Comparison of ENCODE assay signal across 19 cellular contexts in the genomic region with DNA sequence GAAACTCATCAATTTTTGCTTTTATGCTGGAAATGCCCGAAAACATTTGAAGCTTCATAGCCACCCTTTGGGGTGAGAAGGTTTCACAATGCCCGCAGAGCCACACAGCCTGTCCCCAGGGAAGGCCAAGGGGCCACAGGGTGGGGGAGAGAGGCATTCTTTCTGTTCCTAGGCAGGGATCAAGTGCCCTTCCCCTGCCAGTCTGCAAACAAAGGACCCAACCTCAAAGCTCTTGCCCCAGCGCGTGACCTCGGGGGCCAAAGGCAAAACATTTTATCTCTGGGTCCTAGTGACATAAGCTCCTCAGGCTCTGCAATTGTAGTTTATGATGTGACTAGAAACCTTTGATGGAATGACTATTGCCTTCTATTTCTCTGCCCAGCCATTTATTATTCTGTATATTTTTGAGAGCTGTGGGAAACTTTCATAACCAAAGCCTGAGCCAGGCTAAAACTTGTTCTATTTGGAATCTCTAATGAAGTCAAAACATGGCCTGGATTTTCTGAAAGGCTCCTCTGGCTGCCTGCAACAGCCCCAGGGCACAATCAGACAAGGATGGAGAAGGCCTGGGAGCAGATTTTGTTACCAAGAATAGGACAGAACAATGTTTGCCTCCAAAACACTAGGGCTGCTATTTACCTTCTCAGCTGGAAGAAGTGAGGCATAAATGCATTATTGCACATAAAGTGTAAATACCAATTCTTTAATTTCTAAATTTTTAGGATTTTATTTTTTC.
DNase-seq lines count a peak whose midpoint lies in the region; ATAC-seq and TF ChIP-seq lines count a peak whose summit lies in the region.
"Had no signal": no experiment of that assay in that cellular context is flagged by ENCODE, and none has a peak within 500 bp of the region (broad histone marks: within the 10 kb centered on the region; RNA-seq: fewer than 3 reads in every experiment).

No MANE protein-coding gene starts in this region.

- WGBS in heart left ventricle, 4 donors, result 65 to 73% (median 67%) methylated on average over 5 of the region's 5 CpGs
- WGBS in mesenchymal stem cell, result 80% methylated on average over 2 of the region's 5 CpGs

- peaks cover 36% of the 10 kb centered on the region for H3K4me1 Mint-ChIP-seq in WTC11
- H3K4me1 Mint-ChIP-seq: activated CD4-positive, alpha-beta T cell treated with anti-CD3 and anti-CD28 coated beads, Interleukin-2, amount 10 ng/mL, durations not matched to agents 24 days and 14 days; central memory CD8-positive, alpha-beta T cell; naive B cell had no signal

- H2AFZ ChIP-seq in mesenchymal stem cell (ENCODE audit: low read depth, low read length), result no peak overlapping the region

- H4K8ac ChIP-seq in mesenchymal stem cell (ENCODE audit: low read length), result no peak overlapping the region

- POLR2A ChIA-PET in WTC11 (lab: Charles Lee), result no interaction called here

- no peaks in the 10 kb centered on the region for H3K36me3 ChIP-seq in heart left ventricle
- no peaks in the 10 kb centered on the region for H3K36me3 ChIP-seq in right atrium auricular region
- H3K36me3 ChIP-seq in mesenchymal stem cell (ENCODE audit: control insufficient read depth in 1 of 2, insufficient read depth in 2 of 2, low read depth in 1 of 2, low read length in 2 of 2), result no peaks in the 10 kb centered on the region

- H2BK12ac ChIP-seq in mesenchymal stem cell (ENCODE audit: low read length in 2 of 2), result no peak overlapping the region

- CTCF ChIA-PET in WTC11 (lab: Charles Lee), result interaction anchor here (2.8 kb wide), 1 partner anchor 64 kb away, joined by 14 read pairs; no protein-coding TSS in a partner anchor

- H3K27ac ChIP-seq in heart left ventricle (peak overlapping the region in 1 of 12 donors; percentile 43), right atrium auricular region (no peak overlapping the region), mesenchymal stem cell (ENCODE audit: low read length, poor library complexity, severe bottlenecking) (no peak overlapping the region), coronary artery (no peak overlapping the region)

- intact Hi-C loops in heart left ventricle (cut with DNase I), result no loop called here

- H2BK15ac ChIP-seq in mesenchymal stem cell (ENCODE audit: low read depth, poor library complexity, severe bottlenecking), result no peak overlapping the region

- H4K91ac ChIP-seq in mesenchymal stem cell (ENCODE audit: low read length), result no peak overlapping the region

- H2BK5ac ChIP-seq in mesenchymal stem cell (ENCODE audit: low read depth, low read length, poor library complexity, severe bottlenecking), result no peak overlapping the region

- H3K27me3 ChIP-seq in heart left ventricle (no peaks in the 10 kb centered on the region), right atrium auricular region (no peaks in the 10 kb centered on the region), mesenchymal stem cell (ENCODE audit: control insufficient read depth in 1 of 2, insufficient read depth in 1 of 2, low read length in 2 of 2) (peaks cover 0 to 9% of the 10 kb centered on the region in 2 experiments)

- no peak overlapping the region for H3K4me3 ChIP-seq in heart left ventricle
- H3K4me3 ChIP-seq in right atrium auricular region, result no peak overlapping the region
- no peak overlapping the region for H3K4me3 ChIP-seq in mesenchymal stem cell (ENCODE audit: insufficient read depth in 1 of 2, low read depth in 1 of 2, low read length in 2 of 2)
- no peak overlapping the region for H3K4me3 ChIP-seq in coronary artery

- no peak overlapping the region for H3K9ac ChIP-seq in mesenchymal stem cell (ENCODE audit: low read length)

- no peaks in the 10 kb centered on the region for H3K36me3 Mint-ChIP-seq in WTC11
- H3K36me3 Mint-ChIP-seq: naive B cell had no signal

- ATAC-seq in heart left ventricle (peak; percentile 36 to 82 (median 76)), WTC11 (peak; percentile 77)
- ATAC-seq: left colon, sciatic nerve had no signal

- H2AK5ac ChIP-seq in mesenchymal stem cell (ENCODE audit: low read length, severe bottlenecking), result no peak overlapping the region

- no peak overlapping the region for H3K14ac ChIP-seq in mesenchymal stem cell (ENCODE audit: low read length in 2 of 2)

- peaks cover 59% of the 10 kb centered on the region for H3K27me3 Mint-ChIP-seq in WTC11 (ENCODE audit: low read depth)
- H3K27me3 Mint-ChIP-seq: naive B cell had no signal

- H3K9me3 ChIP-seq in heart left ventricle (no peaks in the 10 kb centered on the region), right atrium auricular region (no peaks in the 10 kb centered on the region), mesenchymal stem cell (ENCODE audit: control insufficient read depth, low read length) (no peaks in the 10 kb centered on the region)

- peak overlapping the region in 1 of 2 experiments; percentile 23 for H3K23ac ChIP-seq in mesenchymal stem cell (ENCODE audit: low read length in 2 of 2)

- H3K4ac ChIP-seq in mesenchymal stem cell (ENCODE audit: low read depth in 1 of 2, low read length in 2 of 2), result no peak overlapping the region

- H3K27ac Mint-ChIP-seq in WTC11, result no peak overlapping the region; the same call in 1 of the 2 replicates
- H3K27ac Mint-ChIP-seq: activated CD4-positive, alpha-beta T cell treated with anti-CD3 and anti-CD28 coated beads, Interleukin-2, amount 10 ng/mL, durations not matched to agents 24 days and 14 days; naive B cell had no signal

- H3K18ac ChIP-seq in mesenchymal stem cell (ENCODE audit: low read depth in 1 of 2, low read length in 2 of 2), result no peak overlapping the region

- no peak overlapping the region for H3K4me2 ChIP-seq in mesenchymal stem cell (ENCODE audit: low read length, poor library complexity, severe bottlenecking)

- no peak overlapping the region for H3K4me3 Mint-ChIP-seq in WTC11
- H3K4me3 Mint-ChIP-seq: activated CD4-positive, alpha-beta T cell treated with anti-CD3 and anti-CD28 coated beads, Interleukin-2, amount 10 ng/mL, durations not matched to agents 24 days and 14 days; central memory CD8-positive, alpha-beta T cell; naive B cell had no signal

- H2BK120ac ChIP-seq in mesenchymal stem cell (ENCODE audit: low read depth, low read length), result no peak overlapping the region

- peak in 1 of 5 donors; percentile 23 for DNase-seq in heart left ventricle
- DNase-seq in right atrium auricular region (ENCODE audit: low spot score), result no peak
- peak; percentile 15 for DNase-seq in WTC11 (ENCODE audit: low spot score)
- DNase-seq in iPS-NIHi7 (ENCODE audit: extremely low spot score), result peak; percentile 33
- DNase-seq in NCI-H2029 treated with DMSO at 0.1 percent for 48 hours (lab: John Stamatoyannopoulos, UW), result no peak
- DNase-seq in mesenchymal stem cell, result no peak
- no peak for DNase-seq in coronary artery (ENCODE audit: low spot score)
- DNase-seq in activated T-cell treated with anti-CD3 and anti-CD28 coated beads, Interleukin-2, amount 50 U/mL, for 1 hour, result no peak
- DNase-seq: activated CD4-positive, alpha-beta T cell treated with anti-CD3 and anti-CD28 coated beads, Interleukin-2, amount 10 ng/mL, durations not matched to agents 24 days and 14 days; Calu3; left colon; naive B cell; NCI-H1930; SHP77; stimulated activated CD4-positive, alpha-beta T cell treated with anti-CD3 and anti-CD28 coated beads, Interleukin-2, amount 100 ng/mL, for 48 hours; stimulated activated CD8-positive, alpha-beta memory T cell treated with anti-CD3 and anti-CD28 coated beads, Interleukin-4, amount 100 ng/mL, for 48 hours; T1000 had no signal

- peaks cover under 1% of the 10 kb centered on the region for H3K9me3 Mint-ChIP-seq in WTC11

- H3K4me1 ChIP-seq in heart left ventricle, result peaks cover 0 to 8% (median 0%) of the 10 kb centered on the region in 12 donors
- no peaks in the 10 kb centered on the region for H3K4me1 ChIP-seq in right atrium auricular region
- no peaks in the 10 kb centered on the region for H3K4me1 ChIP-seq in mesenchymal stem cell (ENCODE audit: control insufficient read depth, insufficient read depth, low read depth, low read length)

- TF ChIP-seq CTCF in heart left ventricle (IDR thresholded peaks at IDR 0.05) (no peak), right atrium auricular region (IDR thresholded peaks at IDR 0.05) (no peak), WTC11 (IDR thresholded peaks at IDR 0.05) (no peak), coronary artery (IDR thresholded peaks at IDR 0.05) (no peak)

- H3K79me1 ChIP-seq in mesenchymal stem cell (replicated peaks; ENCODE audit: low read length, poor library complexity, severe bottlenecking), result no peaks in the 10 kb centered on the region

- TF ChIP-seq POLR2A in heart left ventricle (IDR thresholded peaks at IDR 0.05), result no peak

TF ChIP-seq in WTC11, 78 proteins besides CTCF, POLR2A, EP300 and RAD21:
- TF ChIP-seq, protein P1, sequence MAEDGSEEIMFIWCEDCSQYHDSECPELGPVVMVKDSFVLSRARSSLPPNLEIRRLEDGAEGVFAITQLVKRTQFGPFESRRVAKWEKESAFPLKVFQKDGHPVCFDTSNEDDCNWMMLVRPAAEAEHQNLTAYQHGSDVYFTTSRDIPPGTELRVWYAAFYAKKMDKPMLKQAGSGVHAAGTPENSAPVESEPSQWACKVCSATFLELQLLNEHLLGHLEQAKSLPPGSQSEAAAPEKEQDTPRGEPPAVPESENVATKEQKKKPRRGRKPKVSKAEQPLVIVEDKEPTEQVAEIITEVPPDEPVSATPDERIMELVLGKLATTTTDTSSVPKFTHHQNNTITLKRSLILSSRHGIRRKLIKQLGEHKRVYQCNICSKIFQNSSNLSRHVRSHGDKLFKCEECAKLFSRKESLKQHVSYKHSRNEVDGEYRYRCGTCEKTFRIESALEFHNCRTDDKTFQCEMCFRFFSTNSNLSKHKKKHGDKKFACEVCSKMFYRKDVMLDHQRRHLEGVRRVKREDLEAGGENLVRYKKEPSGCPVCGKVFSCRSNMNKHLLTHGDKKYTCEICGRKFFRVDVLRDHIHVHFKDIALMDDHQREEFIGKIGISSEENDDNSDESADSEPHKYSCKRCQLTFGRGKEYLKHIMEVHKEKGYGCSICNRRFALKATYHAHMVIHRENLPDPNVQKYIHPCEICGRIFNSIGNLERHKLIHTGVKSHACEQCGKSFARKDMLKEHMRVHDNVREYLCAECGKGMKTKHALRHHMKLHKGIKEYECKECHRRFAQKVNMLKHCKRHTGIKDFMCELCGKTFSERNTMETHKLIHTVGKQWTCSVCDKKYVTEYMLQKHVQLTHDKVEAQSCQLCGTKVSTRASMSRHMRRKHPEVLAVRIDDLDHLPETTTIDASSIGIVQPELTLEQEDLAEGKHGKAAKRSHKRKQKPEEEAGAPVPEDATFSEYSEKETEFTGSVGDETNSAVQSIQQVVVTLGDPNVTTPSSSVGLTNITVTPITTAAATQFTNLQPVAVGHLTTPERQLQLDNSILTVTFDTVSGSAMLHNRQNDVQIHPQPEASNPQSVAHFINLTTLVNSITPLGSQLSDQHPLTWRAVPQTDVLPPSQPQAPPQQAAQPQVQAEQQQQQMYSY (CRISPR knock-in tag; IDR thresholded peaks at IDR 0.05), result 0 out of 2 replicates have a peak, but pooled peaks have one; percentile 28
- TF ChIP-seq ZNF263 (CRISPR knock-in tag; IDR thresholded peaks at IDR 0.05; ENCODE audit: low read depth) (no peak), GABPB1 (CRISPR knock-in tag; IDR thresholded peaks at IDR 0.05) (no peak)

Comparison
In these comparisons a context has a peak if more than half of its experiments do, and no peak if none do; other contexts are left out.
1. DNase-seq: peak in WTC11 (single experiment) and iPS-NIHi7 (single experiment); none in right atrium auricular region (single experiment), NCI-H2029 treated with DMSO at 0.1 percent for 48 hours (single experiment), mesenchymal stem cell (single experiment), coronary artery (single experiment) and activated T-cell treated with anti-CD3 and anti-CD28 coated beads, Interleukin-2, amount 50 U/mL, for 1 hour (single experiment).